Comparison of ENCODE assay signal across 17 cellular contexts in genomic region chr4:183591301-183591700, GRCh38.
"Had no signal": no experiment of that assay in that cellular context is flagged by ENCODE, and none has a peak within 500 bp of the region (broad histone marks: within the 10 kb centered on the region; RNA-seq: fewer than 3 reads in every experiment).

No MANE protein-coding gene starts in this region.

- H3K9me3 ChIP-seq: gastrocnemius medialis, heart right ventricle, left ventricle myocardium inferior, ovary, stomach, uterus had no signal

- H3K4me1 Mint-ChIP-seq: activated CD4-positive, alpha-beta T cell treated with anti-CD3 and anti-CD28 coated beads, Interleukin-2, amount 10 ng/mL, durations not matched to agents 7 days and 5 days; activated naive CD4-positive, alpha-beta T cell treated with anti-CD3 and anti-CD28 coated beads, Interleukin-2, amount 50 U/mL, for 24 hours; endodermal cell had no signal

- H3K4me1 ChIP-seq: uterus had no signal

- H3K27me3 ChIP-seq: gastrocnemius medialis, ovary, stomach, uterus had no signal

- H3K4me3 ChIP-seq: gastrocnemius medialis, heart right ventricle, left ventricle myocardium inferior, ovary, stomach, uterus had no signal

- H3K36me3 Mint-ChIP-seq: activated naive CD4-positive, alpha-beta T cell treated with anti-CD3 and anti-CD28 coated beads, Interleukin-2, amount 50 U/mL, for 24 hours had no signal

- H3K9me3 Mint-ChIP-seq: activated CD4-positive, alpha-beta T cell treated with anti-CD3 and anti-CD28 coated beads, Interleukin-2, amount 10 ng/mL, durations not matched to agents 7 days and 5 days; activated naive CD4-positive, alpha-beta T cell treated with anti-CD3 and anti-CD28 coated beads, Interleukin-2, amount 50 U/mL, for 24 hours; T-helper 1 cell treated with Interleukin-12 subunit alpha and Interleukin-12 subunit beta and Interleukin-4 antibody, amounts not matched to agents 30 μg/mL and 1 μg/mL, for 36 hours had no signal

- H3K27ac ChIP-seq: heart right ventricle, left ventricle myocardium inferior, ovary, stomach, uterus had no signal

- H3K4me3 Mint-ChIP-seq: activated CD4-positive, alpha-beta T cell treated with anti-CD3 and anti-CD28 coated beads, Interleukin-2, amount 10 ng/mL, durations not matched to agents 7 days and 5 days; activated naive CD4-positive, alpha-beta T cell treated with anti-CD3 and anti-CD28 coated beads, Interleukin-2, amount 50 U/mL, for 24 hours; endodermal cell; T-helper 1 cell treated with Interleukin-12 subunit alpha and Interleukin-12 subunit beta and Interleukin-4 antibody, amounts not matched to agents 30 μg/mL and 1 μg/mL, for 36 hours had no signal

- DNase-seq: activated CD4-positive, alpha-beta T cell treated with anti-CD3 and anti-CD28 coated beads, Interleukin-2, amount 10 ng/mL, durations not matched to agents 7 days and 5 days; activated CD4-positive, CD25-positive, alpha-beta regulatory T cell; activated CD8-positive, alpha-beta memory T cell treated with anti-CD3 and anti-CD28 coated beads for 24 hours; amygdala; endodermal cell; gastrocnemius medialis; heart right ventricle; left ventricle myocardium inferior; mesenchymal stem cell; ovary; stimulated activated CD4-positive, alpha-beta T cell treated with anti-CD3 and anti-CD28 coated beads, Interleukin-15, amount 100 ng/mL, for 24 hours; stimulated activated CD4-positive, alpha-beta T cell treated with anti-CD3 and anti-CD28 coated beads, Interleukin-4, amount 100 ng/mL, for 4 hours; stomach; uterus had no signal

- H3K36me3 ChIP-seq: gastrocnemius medialis, heart right ventricle, left ventricle myocardium inferior, ovary, stomach, uterus had no signal

- H3K27ac Mint-ChIP-seq: activated CD4-positive, alpha-beta T cell treated with anti-CD3 and anti-CD28 coated beads, Interleukin-2, amount 10 ng/mL, durations not matched to agents 7 days and 5 days; activated naive CD4-positive, alpha-beta T cell treated with anti-CD3 and anti-CD28 coated beads, Interleukin-2, amount 50 U/mL, for 24 hours; endodermal cell; T-helper 1 cell treated with Interleukin-12 subunit alpha and Interleukin-12 subunit beta and Interleukin-4 antibody, amounts not matched to agents 30 μg/mL and 1 μg/mL, for 36 hours had no signal

- ATAC-seq: esophagus mucosa, gastrocnemius medialis, heart right ventricle had no signal
